In genomic region chr6:5529733-5530132, GRCh38 we compare ENCODE assay signal across 28 cellular contexts.
DNase-seq lines count a peak whose midpoint lies in the region; ATAC-seq and TF ChIP-seq lines count a peak whose summit lies in the region.
"Had no signal": no experiment of that assay in that cellular context is flagged by ENCODE, and none has a peak within 500 bp of the region (broad histone marks: within the 10 kb centered on the region; RNA-seq: fewer than 3 reads in every experiment).

No MANE protein-coding gene starts in this region.

- no peaks in the 10 kb centered on the region for H3K79me2 ChIP-seq in H9 (ENCODE audit: insufficient read depth, low read length)

- CTCF ChIA-PET in activated CD8-positive, alpha-beta memory T cell treated with anti-CD3 and anti-CD28 coated beads, Interleukin-2, amount 10 ng/mL, durations not matched to agents 7 days and 5 days (lab: Charles Lee): no interaction called here

- H3K14ac ChIP-seq in H9 (ENCODE audit: insufficient read depth, low read length): no peak overlapping the region

- H2AK5ac ChIP-seq in H9 (ENCODE audit: insufficient read length, low read length): no peak overlapping the region

- H2BK120ac ChIP-seq in H9 (ENCODE audit: low read depth, low read length, poor library complexity, severe bottlenecking): no peak overlapping the region

- no peak overlapping the region for H3K4me2 ChIP-seq in H9 (ENCODE audit: insufficient read depth, insufficient read length, low read length)

- no peaks in the 10 kb centered on the region for H3K36me3 ChIP-seq in BE2C
- H3K36me3 ChIP-seq: ascending aorta, left ventricle myocardium inferior, thyroid gland, WERI-Rb-1 had no signal

- no peaks in the 10 kb centered on the region for H3K36me3 Mint-ChIP-seq in H9 (ENCODE audit: insufficient read depth in 1 of 3, low read depth in 3 of 3)
- H3K36me3 Mint-ChIP-seq in activated CD8-positive, alpha-beta memory T cell treated with anti-CD3 and anti-CD28 coated beads, Interleukin-2, amount 10 ng/mL, durations not matched to agents 7 days and 5 days: peaks cover 6% of the 10 kb centered on the region
- H3K36me3 Mint-ChIP-seq: activated naive CD4-positive, alpha-beta T cell treated with anti-CD3 and anti-CD28 coated beads, Interleukin-2, amount 50 U/mL, for 72 hours; natural killer cell treated with Interleukin-12 subunit alpha and Interleukin-12 subunit beta and Interleukin-15 and Interleukin-18, amount 100 ng/mL, for 72 hours had no signal

- H3K23ac ChIP-seq in H9 (ENCODE audit: insufficient read length, low read depth, low read length): no peak overlapping the region

- DNase-seq in BE2C (peak; percentile 65), H9 (no peak), astrocyte of the spinal cord (ENCODE audit: low read depth, low spot score) (peak; percentile 43), islet precursor cell (peak; percentile 56), GM20000 (ENCODE audit: low spot score) (no peak)
- no peak for DNase-seq in activated CD8-positive, alpha-beta memory T cell treated with anti-CD3 and anti-CD28 coated beads, Interleukin-2, amount 10 ng/mL, durations not matched to agents 7 days and 5 days
- DNase-seq in activated effector memory CD4-positive, alpha-beta T cell treated with anti-CD3 and anti-CD28 coated beads, Interleukin-2, amount 50 U/mL, for 16 hours: no peak
- DNase-seq: activated CD4-positive, alpha-beta T cell treated with anti-CD3 and anti-CD28 coated beads, Interleukin-2, amount 50 U/mL, for 1 hour; activated CD8-positive, alpha-beta memory T cell treated with anti-CD3 and anti-CD28 coated beads, Interleukin-2, amount 50 U/mL, for 4 hours; foreskin melanocyte; KBM-7; left ventricle myocardium inferior; midbrain; NCI-H1436 treated with DMSO at 0.1 percent for 48 hours; NCI-H526; retina; stimulated activated CD4-positive, alpha-beta T cell treated with anti-CD3 and anti-CD28 coated beads, Interleukin-12 subunit alpha, Interleukin-12 subunit beta, amount 100 ng/mL, for 4 hours; stimulated activated CD4-positive, alpha-beta T cell treated with anti-CD3 and anti-CD28 coated beads, Interleukin-4, amount 100 ng/mL, for 4 hours; stimulated activated naive CD4-positive, alpha-beta T cell treated with Interleukin-2 at 50 U/mL for 16 hours; WERI-Rb-1 had no signal

- H3K27me3 ChIP-seq in BE2C: no peaks in the 10 kb centered on the region
- no peaks in the 10 kb centered on the region for H3K27me3 ChIP-seq in H9 (ENCODE audit: insufficient read depth, low read length)
- H3K27me3 ChIP-seq: ascending aorta, thyroid gland had no signal

- H4K91ac ChIP-seq in H9 (ENCODE audit: insufficient read length, low read depth, low read length): no peak overlapping the region

- no peaks in the 10 kb centered on the region for H3K79me1 ChIP-seq in H9 (ENCODE audit: insufficient read depth, low read depth, low read length, poor library complexity, severe bottlenecking)

- no peak overlapping the region for H2BK20ac ChIP-seq in H9 (ENCODE audit: low read depth, low read length, poor library complexity, severe bottlenecking)

- no peak overlapping the region for H2BK15ac ChIP-seq in H9 (ENCODE audit: low read depth, low read length)

- no peaks in the 10 kb centered on the region for H3K23me2 ChIP-seq in H9 (ENCODE audit: insufficient read length, low read depth, low read length, poor library complexity, severe bottlenecking)

- no peaks in the 10 kb centered on the region for H3K27me3 Mint-ChIP-seq in H9 (ENCODE audit: low read depth)
- no peaks in the 10 kb centered on the region for H3K27me3 Mint-ChIP-seq in activated CD8-positive, alpha-beta memory T cell treated with anti-CD3 and anti-CD28 coated beads, Interleukin-2, amount 10 ng/mL, durations not matched to agents 7 days and 5 days
- H3K27me3 Mint-ChIP-seq: activated T-helper 17 cell treated with anti-CD3 and anti-CD28 coated beads, Interleukin-2, amount 50 U/mL, for 72 hours; natural killer cell treated with Interleukin-12 subunit alpha and Interleukin-12 subunit beta and Interleukin-15 and Interleukin-18, amount 100 ng/mL, for 72 hours had no signal

- WGBS in H9 (ENCODE audit: extremely low coverage, insufficient read length, low lambda C conversion rate): no CpG with 5 or more reads among the region's 1 CpG

- H3K4me3 Mint-ChIP-seq in H9: no peak overlapping the region
- H3K4me3 Mint-ChIP-seq in activated CD8-positive, alpha-beta memory T cell treated with anti-CD3 and anti-CD28 coated beads, Interleukin-2, amount 10 ng/mL, durations not matched to agents 7 days and 5 days: no peak overlapping the region
- H3K4me3 Mint-ChIP-seq: activated T-helper 17 cell treated with anti-CD3 and anti-CD28 coated beads, Interleukin-2, amount 50 U/mL, for 72 hours; CD14-positive monocyte; natural killer cell treated with Interleukin-12 subunit alpha and Interleukin-12 subunit beta and Interleukin-15 and Interleukin-18, amount 100 ng/mL, for 72 hours had no signal

- H3K9me3 ChIP-seq in BE2C: no peaks in the 10 kb centered on the region; the same call in 1 of the 2 replicates
- no peaks in the 10 kb centered on the region for H3K9me3 ChIP-seq in H9 (ENCODE audit: control insufficient read depth, low read depth, low read length)
- H3K9me3 ChIP-seq: ascending aorta, left ventricle myocardium inferior, thyroid gland had no signal

- no peak overlapping the region for H3K27ac ChIP-seq in H9 (ENCODE audit: insufficient read length, low read depth, low read length)
- H3K27ac ChIP-seq: ascending aorta, left ventricle myocardium inferior, thyroid gland, WERI-Rb-1 had no signal

- H4K8ac ChIP-seq in H9 (replicated peaks; ENCODE audit: insufficient read length, low read depth, low read length): no peak overlapping the region

- H2AFZ ChIP-seq in H9 (ENCODE audit: low read length): no peak overlapping the region

- H2BK5ac ChIP-seq in H9 (ENCODE audit: insufficient read length, low read length): no peak overlapping the region

- no peak overlapping the region for H4K5ac ChIP-seq in H9 (ENCODE audit: insufficient read length, low read depth, low read length)

- no peak overlapping the region for H3K18ac ChIP-seq in H9 (ENCODE audit: insufficient read length, low read depth, low read length)

- no peak for ATAC-seq in activated CD8-positive, alpha-beta memory T cell treated with anti-CD3 and anti-CD28 coated beads, Interleukin-2, amount 10 ng/mL, durations not matched to agents 7 days and 5 days
- ATAC-seq in GM21381 (IDR thresholded peaks at IDR 0.05; ENCODE audit: unreplicated experiment): no peak
- ATAC-seq: activated naive CD4-positive, alpha-beta T cell treated with anti-CD3 and anti-CD28 coated beads, Interleukin-2, amount 50 U/mL, for 72 hours; natural killer cell treated with Interleukin-12 subunit alpha and Interleukin-12 subunit beta and Interleukin-15 and Interleukin-18, amount 100 ng/mL, for 72 hours; SK-N-SH treated with all-trans-retinoic acid at 6 μM for 48 hours had no signal

- no peak overlapping the region for H3K9ac ChIP-seq in H9 (ENCODE audit: extremely low read depth, insufficient read length, low read length)

- H3K4me1 ChIP-seq in BE2C: no peaks in the 10 kb centered on the region; the same call in none of the 2 replicates
- H3K4me1 ChIP-seq in H9 (ENCODE audit: insufficient read depth, low read length): peaks cover 6% of the 10 kb centered on the region; the same call in 1 of the 2 replicates
- H3K4me1 ChIP-seq: ascending aorta, thyroid gland had no signal

- H3K4me3 ChIP-seq in BE2C (ENCODE audit: low read depth, low read length) (no peak overlapping the region), astrocyte of the spinal cord (ENCODE audit: low read depth, low read length) (no peak overlapping the region)
- H3K4me3 ChIP-seq: ascending aorta, left ventricle myocardium inferior, thyroid gland had no signal

- TF ChIP-seq CTCF in BE2C (IDR thresholded peaks at IDR 0.05; ENCODE audit: low read depth, low read length): no peak
- TF ChIP-seq CTCF in H9 (conservative IDR thresholded peaks at IDR 0.05): no peak
- TF ChIP-seq CTCF in astrocyte of the spinal cord (IDR thresholded peaks at IDR 0.05; ENCODE audit: low read depth, low read length): no peak
- no peak for TF ChIP-seq CTCF in GM20000 (IDR thresholded peaks at IDR 0.05; ENCODE audit: extremely low read depth, missing control alignments)

- H3T11ph ChIP-seq in H9 (ENCODE audit: low read length): no peak overlapping the region

- H2BK12ac ChIP-seq in H9 (ENCODE audit: insufficient read length, low read depth, low read length): no peak overlapping the region

- no peaks in the 10 kb centered on the region for H4K20me1 ChIP-seq in H9 (ENCODE audit: control insufficient read depth, insufficient read depth, insufficient read length)

- no peak overlapping the region for H3K4ac ChIP-seq in H9 (ENCODE audit: low read depth, low read length)

- peaks cover 7 to 12% of the 10 kb centered on the region in 2 experiments for H3K4me1 Mint-ChIP-seq in H9
- peaks cover 8% of the 10 kb centered on the region for H3K4me1 Mint-ChIP-seq in activated CD8-positive, alpha-beta memory T cell treated with anti-CD3 and anti-CD28 coated beads, Interleukin-2, amount 10 ng/mL, durations not matched to agents 7 days and 5 days

- in situ Hi-C loops in astrocyte of the spinal cord (cut with HindIII; ENCODE audit: low sequenced_read_pairs): no loop called here

- H3K27ac Mint-ChIP-seq in H9: peak overlapping the region in 2 of 3 experiments; percentile 20 to 43; a peak in 4 of 7 replicates
- H3K27ac Mint-ChIP-seq in activated CD8-positive, alpha-beta memory T cell treated with anti-CD3 and anti-CD28 coated beads, Interleukin-2, amount 10 ng/mL, durations not matched to agents 7 days and 5 days: no peak overlapping the region
- H3K27ac Mint-ChIP-seq: activated naive CD4-positive, alpha-beta T cell treated with anti-CD3 and anti-CD28 coated beads, Interleukin-2, amount 50 U/mL, for 72 hours; activated T-helper 17 cell treated with anti-CD3 and anti-CD28 coated beads, Interleukin-2, amount 50 U/mL, for 72 hours; CD14-positive monocyte; natural killer cell treated with Interleukin-12 subunit alpha and Interleukin-12 subunit beta and Interleukin-15 and Interleukin-18, amount 100 ng/mL, for 72 hours had no signal

- no peak overlapping the region for H3K56ac ChIP-seq in H9 (ENCODE audit: insufficient read length, low read depth, low read length)

- H3K9me3 Mint-ChIP-seq in H9: no peaks in the 10 kb centered on the region
- no peaks in the 10 kb centered on the region for H3K9me3 Mint-ChIP-seq in activated CD8-positive, alpha-beta memory T cell treated with anti-CD3 and anti-CD28 coated beads, Interleukin-2, amount 10 ng/mL, durations not matched to agents 7 days and 5 days (ENCODE audit: low read depth)
- H3K9me3 Mint-ChIP-seq: activated naive CD4-positive, alpha-beta T cell treated with anti-CD3 and anti-CD28 coated beads, Interleukin-2, amount 50 U/mL, for 72 hours; activated T-helper 17 cell treated with anti-CD3 and anti-CD28 coated beads, Interleukin-2, amount 50 U/mL, for 72 hours; natural killer cell treated with Interleukin-12 subunit alpha and Interleukin-12 subunit beta and Interleukin-15 and Interleukin-18, amount 100 ng/mL, for 72 hours had no signal

Comparison
In these comparisons a context has a peak if more than half of its experiments do, and no peak if none do; other contexts are left out.
1. DNase-seq: peak in BE2C (single experiment), astrocyte of the spinal cord (single experiment) and islet precursor cell (single experiment); none in H9 (single experiment), activated CD8-positive, alpha-beta memory T cell treated with anti-CD3 and anti-CD28 coated beads, Interleukin-2, amount 10 ng/mL, durations not matched to agents 7 days and 5 days (single experiment), activated effector memory CD4-positive, alpha-beta T cell treated with anti-CD3 and anti-CD28 coated beads, Interleukin-2, amount 50 U/mL, for 16 hours (single experiment) and GM20000 (single experiment).